Comparison of ENCODE assay signal across 1 cellular context in the genomic region with DNA sequence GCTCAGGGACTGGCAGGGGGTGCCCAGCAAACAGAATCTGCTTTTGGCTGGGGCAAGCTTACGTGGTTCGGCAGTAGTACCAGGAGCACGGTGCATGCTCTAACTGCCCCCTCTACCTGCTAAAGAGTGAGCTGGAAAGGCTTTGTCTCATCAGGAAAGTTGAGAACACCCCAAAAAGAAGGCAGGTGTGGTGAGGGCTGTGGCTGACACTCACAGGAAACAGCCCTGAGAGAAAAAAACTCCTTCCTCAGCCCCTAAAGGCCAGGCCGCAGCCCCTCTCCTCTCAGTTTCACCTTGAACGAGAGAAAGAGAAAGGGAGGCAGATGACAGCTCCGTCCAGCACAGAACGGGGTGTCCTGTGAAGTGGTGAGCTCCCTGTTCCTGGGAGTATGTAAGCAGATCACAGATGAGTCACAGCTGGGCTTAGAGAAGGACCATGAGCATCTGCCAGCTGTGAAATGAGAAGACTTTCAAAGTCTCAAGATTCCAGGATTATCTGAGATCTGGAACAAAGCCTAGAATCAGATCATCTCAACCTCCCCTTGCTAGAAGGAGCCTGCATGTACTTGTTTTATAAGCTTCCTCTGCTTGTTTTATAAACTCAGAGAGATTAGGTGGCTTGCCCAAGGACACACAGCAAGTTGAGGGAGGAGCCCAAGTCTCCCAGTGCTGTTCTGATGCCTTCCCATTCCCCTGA.
A peak's percentile ranks its signal among the peaks of the same experiment; 100 is the strongest.
TF ChIP-seq lines count a peak whose summit lies in the region.

No MANE protein-coding gene starts in this region.

TF ChIP-seq in HepG2, 621 proteins besides CTCF, POLR2A, EP300 and RAD21:
- TF ChIP-seq, protein P1, sequence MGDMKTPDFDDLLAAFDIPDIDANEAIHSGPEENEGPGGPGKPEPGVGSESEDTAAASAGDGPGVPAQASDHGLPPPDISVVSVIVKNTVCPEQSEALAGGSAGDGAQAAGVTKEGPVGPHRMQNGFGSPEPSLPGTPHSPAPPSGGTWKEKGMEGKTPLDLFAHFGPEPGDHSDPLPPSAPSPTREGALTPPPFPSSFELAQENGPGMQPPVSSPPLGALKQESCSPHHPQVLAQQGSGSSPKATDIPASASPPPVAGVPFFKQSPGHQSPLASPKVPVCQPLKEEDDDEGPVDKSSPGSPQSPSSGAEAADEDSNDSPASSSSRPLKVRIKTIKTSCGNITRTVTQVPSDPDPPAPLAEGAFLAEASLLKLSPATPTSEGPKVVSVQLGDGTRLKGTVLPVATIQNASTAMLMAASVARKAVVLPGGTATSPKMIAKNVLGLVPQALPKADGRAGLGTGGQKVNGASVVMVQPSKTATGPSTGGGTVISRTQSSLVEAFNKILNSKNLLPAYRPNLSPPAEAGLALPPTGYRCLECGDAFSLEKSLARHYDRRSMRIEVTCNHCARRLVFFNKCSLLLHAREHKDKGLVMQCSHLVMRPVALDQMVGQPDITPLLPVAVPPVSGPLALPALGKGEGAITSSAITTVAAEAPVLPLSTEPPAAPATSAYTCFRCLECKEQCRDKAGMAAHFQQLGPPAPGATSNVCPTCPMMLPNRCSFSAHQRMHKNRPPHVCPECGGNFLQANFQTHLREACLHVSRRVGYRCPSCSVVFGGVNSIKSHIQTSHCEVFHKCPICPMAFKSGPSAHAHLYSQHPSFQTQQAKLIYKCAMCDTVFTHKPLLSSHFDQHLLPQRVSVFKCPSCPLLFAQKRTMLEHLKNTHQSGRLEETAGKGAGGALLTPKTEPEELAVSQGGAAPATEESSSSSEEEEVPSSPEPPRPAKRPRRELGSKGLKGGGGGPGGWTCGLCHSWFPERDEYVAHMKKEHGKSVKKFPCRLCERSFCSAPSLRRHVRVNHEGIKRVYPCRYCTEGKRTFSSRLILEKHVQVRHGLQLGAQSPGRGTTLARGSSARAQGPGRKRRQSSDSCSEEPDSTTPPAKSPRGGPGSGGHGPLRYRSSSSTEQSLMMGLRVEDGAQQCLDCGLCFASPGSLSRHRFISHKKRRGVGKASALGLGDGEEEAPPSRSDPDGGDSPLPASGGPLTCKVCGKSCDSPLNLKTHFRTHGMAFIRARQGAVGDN (CRISPR knock-in tag; IDR thresholded peaks at IDR 0.05) = no peak
- no peak for TF ChIP-seq ZNF614 (CRISPR knock-in tag; IDR thresholded peaks at IDR 0.05; ENCODE audit: borderline replicate concordance)
- TF ChIP-seq ZNF768 (CRISPR knock-in tag; IDR thresholded peaks at IDR 0.05) = peak; percentile 59
- TF ChIP-seq, protein P2, sequence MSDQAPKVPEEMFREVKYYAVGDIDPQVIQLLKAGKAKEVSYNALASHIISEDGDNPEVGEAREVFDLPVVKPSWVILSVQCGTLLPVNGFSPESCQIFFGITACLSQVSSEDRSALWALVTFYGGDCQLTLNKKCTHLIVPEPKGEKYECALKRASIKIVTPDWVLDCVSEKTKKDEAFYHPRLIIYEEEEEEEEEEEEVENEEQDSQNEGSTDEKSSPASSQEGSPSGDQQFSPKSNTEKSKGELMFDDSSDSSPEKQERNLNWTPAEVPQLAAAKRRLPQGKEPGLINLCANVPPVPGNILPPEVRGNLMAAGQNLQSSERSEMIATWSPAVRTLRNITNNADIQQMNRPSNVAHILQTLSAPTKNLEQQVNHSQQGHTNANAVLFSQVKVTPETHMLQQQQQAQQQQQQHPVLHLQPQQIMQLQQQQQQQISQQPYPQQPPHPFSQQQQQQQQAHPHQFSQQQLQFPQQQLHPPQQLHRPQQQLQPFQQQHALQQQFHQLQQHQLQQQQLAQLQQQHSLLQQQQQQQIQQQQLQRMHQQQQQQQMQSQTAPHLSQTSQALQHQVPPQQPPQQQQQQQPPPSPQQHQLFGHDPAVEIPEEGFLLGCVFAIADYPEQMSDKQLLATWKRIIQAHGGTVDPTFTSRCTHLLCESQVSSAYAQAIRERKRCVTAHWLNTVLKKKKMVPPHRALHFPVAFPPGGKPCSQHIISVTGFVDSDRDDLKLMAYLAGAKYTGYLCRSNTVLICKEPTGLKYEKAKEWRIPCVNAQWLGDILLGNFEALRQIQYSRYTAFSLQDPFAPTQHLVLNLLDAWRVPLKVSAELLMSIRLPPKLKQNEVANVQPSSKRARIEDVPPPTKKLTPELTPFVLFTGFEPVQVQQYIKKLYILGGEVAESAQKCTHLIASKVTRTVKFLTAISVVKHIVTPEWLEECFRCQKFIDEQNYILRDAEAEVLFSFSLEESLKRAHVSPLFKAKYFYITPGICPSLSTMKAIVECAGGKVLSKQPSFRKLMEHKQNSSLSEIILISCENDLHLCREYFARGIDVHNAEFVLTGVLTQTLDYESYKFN (CRISPR knock-in tag; conservative IDR thresholded peaks at IDR 0.05) = no peak
- TF ChIP-seq, protein P3, sequence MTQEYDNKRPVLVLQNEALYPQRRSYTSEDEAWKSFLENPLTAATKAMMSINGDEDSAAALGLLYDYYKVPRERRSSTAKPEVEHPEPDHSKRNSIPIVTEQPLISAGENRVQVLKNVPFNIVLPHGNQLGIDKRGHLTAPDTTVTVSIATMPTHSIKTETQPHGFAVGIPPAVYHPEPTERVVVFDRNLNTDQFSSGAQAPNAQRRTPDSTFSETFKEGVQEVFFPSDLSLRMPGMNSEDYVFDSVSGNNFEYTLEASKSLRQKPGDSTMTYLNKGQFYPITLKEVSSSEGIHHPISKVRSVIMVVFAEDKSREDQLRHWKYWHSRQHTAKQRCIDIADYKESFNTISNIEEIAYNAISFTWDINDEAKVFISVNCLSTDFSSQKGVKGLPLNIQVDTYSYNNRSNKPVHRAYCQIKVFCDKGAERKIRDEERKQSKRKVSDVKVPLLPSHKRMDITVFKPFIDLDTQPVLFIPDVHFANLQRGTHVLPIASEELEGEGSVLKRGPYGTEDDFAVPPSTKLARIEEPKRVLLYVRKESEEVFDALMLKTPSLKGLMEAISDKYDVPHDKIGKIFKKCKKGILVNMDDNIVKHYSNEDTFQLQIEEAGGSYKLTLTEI (CRISPR knock-in tag; conservative IDR thresholded peaks at IDR 0.05) = no peak
